In genomic region chr17:1764274-1764673, GRCh38 we compare ENCODE assay signal across 8 cellular contexts. TPM values are rescaled to one million over a fixed set of nuclear protein-coding genes. Genes with fewer than 3 reads are reported as not detected.
DNase-seq lines count a peak whose midpoint lies in the region; ATAC-seq and TF ChIP-seq lines count a peak whose summit lies in the region.

No MANE protein-coding gene starts in this region.

- no peak for TF ChIP-seq CTCF in CD8-positive, alpha-beta T cell (IDR thresholded peaks at IDR 0.05)
- TF ChIP-seq CTCF in RWPE2 (IDR thresholded peaks at IDR 0.05; ENCODE audit: poor library complexity, severe bottlenecking): no peak
- no peak for TF ChIP-seq CTCF in right atrium auricular region (IDR thresholded peaks at IDR 0.05)

- intact Hi-C loops in CD8-positive, alpha-beta T cell (cut with DNase I, micrococcal nuclease): loop anchor here (1.0 to 2.0 kb wide), 2 partner anchors 40 to 65 kb away; partner anchors contain the start of genes SMYD4 (in 1 of the 2) and WDR81 (in 1 of the 2)

- H3K9me3 Mint-ChIP-seq in CD8-positive, alpha-beta T cell: no peaks in the 10 kb centered on the region
- H3K9me3 Mint-ChIP-seq in activated naive CD4-positive, alpha-beta T cell treated with anti-CD3 and anti-CD28 coated beads, Interleukin-2, amount 50 U/mL, for 24 hours: no peaks in the 10 kb centered on the region

- H3K4me3 ChIP-seq in CD8-positive, alpha-beta T cell (ENCODE audit: low read depth, low read length): no peak overlapping the region
- H3K4me3 ChIP-seq in RWPE2 (ENCODE audit: severe bottlenecking): no peak overlapping the region
- H3K4me3 ChIP-seq in right atrium auricular region: peak overlapping the region; percentile 41 to 52

- CTCF ChIA-PET in CD8-positive, alpha-beta T cell (lab: Charles Lee): interaction anchor here (0.7 to 5.5 kb wide), 6 partner anchors 10 to 48 kb away, joined by 3 to 38 read pairs (median 4); no protein-coding TSS in a partner anchor

- DNase-seq in CD8-positive, alpha-beta T cell: peak; percentile 33 to 89 (median 65)
- no peak for DNase-seq in RWPE2 (ENCODE audit: low spot score)
- DNase-seq in right atrium auricular region (ENCODE audit: low spot score): peak; percentile 91
- peak; percentile 47 for DNase-seq in stimulated activated CD4-positive, alpha-beta T cell treated with anti-CD3 and anti-CD28 coated beads, Interleukin-15, amount 100 ng/mL, for 24 hours
- no peak for DNase-seq in DMS153 treated with DMSO at 0.1 percent for 48 hours (lab: John Stamatoyannopoulos, UW; ENCODE audit: unreplicated experiment)

- no peaks in the 10 kb centered on the region for H3K9me3 ChIP-seq in CD8-positive, alpha-beta T cell (ENCODE audit: low read length)
- H3K9me3 ChIP-seq in RWPE2 (ENCODE audit: severe bottlenecking) (no peaks in the 10 kb centered on the region), right atrium auricular region (no peaks in the 10 kb centered on the region)

- no peaks in the 10 kb centered on the region for H3K27me3 ChIP-seq in CD8-positive, alpha-beta T cell (ENCODE audit: insufficient read depth, low read length)
- H3K27me3 ChIP-seq in RWPE2 (ENCODE audit: insufficient read depth, poor library complexity, severe bottlenecking): no peaks in the 10 kb centered on the region
- H3K27me3 ChIP-seq in right atrium auricular region: no peaks in the 10 kb centered on the region

- peak overlapping the region; percentile 96 for H3K27ac Mint-ChIP-seq in CD8-positive, alpha-beta T cell
- H3K27ac Mint-ChIP-seq in activated naive CD4-positive, alpha-beta T cell treated with anti-CD3 and anti-CD28 coated beads, Interleukin-2, amount 50 U/mL, for 24 hours: peak overlapping the region; percentile 71

- H3K4me1 Mint-ChIP-seq in CD8-positive, alpha-beta T cell (ENCODE audit: low read depth): peaks cover 48% of the 10 kb centered on the region
- peaks cover 43% of the 10 kb centered on the region for H3K4me1 Mint-ChIP-seq in activated naive CD4-positive, alpha-beta T cell treated with anti-CD3 and anti-CD28 coated beads, Interleukin-2, amount 50 U/mL, for 24 hours

- peak; percentile 94 for ATAC-seq in CD8-positive, alpha-beta T cell
- ATAC-seq in RWPE2 (ENCODE audit: low read depth): peak; percentile 49
- no peak for ATAC-seq in GM21515 (IDR thresholded peaks at IDR 0.05; ENCODE audit: unreplicated experiment)
- ATAC-seq in HG02610 (IDR thresholded peaks at IDR 0.05; ENCODE audit: unreplicated experiment): no peak

- no peaks in the 10 kb centered on the region for H3K36me3 ChIP-seq in CD8-positive, alpha-beta T cell (ENCODE audit: insufficient read depth, low read length)
- H3K36me3 ChIP-seq in RWPE2 (ENCODE audit: low read depth) (no peaks in the 10 kb centered on the region), right atrium auricular region (no peaks in the 10 kb centered on the region)

- peaks cover 44% of the 10 kb centered on the region for H3K4me1 ChIP-seq in CD8-positive, alpha-beta T cell (ENCODE audit: insufficient read depth, low read length)
- H3K4me1 ChIP-seq in RWPE2 (ENCODE audit: insufficient read depth, poor library complexity, severe bottlenecking) (peaks cover 17% of the 10 kb centered on the region), right atrium auricular region (peaks cover 0 to 34% of the 10 kb centered on the region in 2 donors)

- H3K27me3 Mint-ChIP-seq in CD8-positive, alpha-beta T cell (ENCODE audit: low read depth): no peaks in the 10 kb centered on the region
- no peaks in the 10 kb centered on the region for H3K27me3 Mint-ChIP-seq in activated naive CD4-positive, alpha-beta T cell treated with anti-CD3 and anti-CD28 coated beads, Interleukin-2, amount 50 U/mL, for 24 hours

- POLR2A ChIA-PET in CD8-positive, alpha-beta T cell (lab: Charles Lee): interaction anchor here (0.8 to 2.8 kb wide), 10 partner anchors 9 to 261 kb away, joined by 3 to 17 read pairs (median 7); partner anchors contain the start of genes RPA1, RTN4RL1, SMYD4 and WDR81

- no peaks in the 10 kb centered on the region for H3K36me3 Mint-ChIP-seq in CD8-positive, alpha-beta T cell
- no peaks in the 10 kb centered on the region for H3K36me3 Mint-ChIP-seq in activated naive CD4-positive, alpha-beta T cell treated with anti-CD3 and anti-CD28 coated beads, Interleukin-2, amount 50 U/mL, for 24 hours

- peak overlapping the region; percentile 67 for H3K4me3 Mint-ChIP-seq in CD8-positive, alpha-beta T cell
- peak overlapping the region; percentile 67 for H3K4me3 Mint-ChIP-seq in activated naive CD4-positive, alpha-beta T cell treated with anti-CD3 and anti-CD28 coated beads, Interleukin-2, amount 50 U/mL, for 24 hours

- peak overlapping the region; percentile 11 for H3K27ac ChIP-seq in CD8-positive, alpha-beta T cell (ENCODE audit: low read depth, low read length)
- peak overlapping the region; percentile 41 for H3K27ac ChIP-seq in RWPE2 (ENCODE audit: poor library complexity, severe bottlenecking)
- H3K27ac ChIP-seq in right atrium auricular region: peak overlapping the region; percentile 76 to 82

RNA-seq across cellular contexts. Expression of gene SERPINF1, which starts 2.4 kb away (rescaled TPM):
- 10 to 100 TPM; 19.7 to 20.2 TPM for total RNA-seq in CD8-positive, alpha-beta T cell
- total RNA-seq in right atrium auricular region: 100 to 1,000 TPM; 348 to 498 TPM

RNA-seq across cellular contexts. Expression of gene SERPINF2, which starts 21.6 kb away (rescaled TPM):
- under 1 TPM; 0.22 to 0.28 TPM for total RNA-seq in CD8-positive, alpha-beta T cell
- total RNA-seq in right atrium auricular region: 1 to 10 TPM; 1.0 to 1.5 TPM

RNA-seq across cellular contexts. Expression of gene WDR81, which starts 39.8 kb away (rescaled TPM):
- total RNA-seq in CD8-positive, alpha-beta T cell: 10 to 100 TPM; 18.9 to 20.4 TPM
- 10 to 100 TPM; 10.9 to 17.9 TPM for total RNA-seq in right atrium auricular region

RNA-seq across cellular contexts. Expression of gene TLCD2, which starts 54.1 kb away (rescaled TPM):
- under 1 TPM; 0.11 to 0.14 TPM for total RNA-seq in CD8-positive, alpha-beta T cell
- total RNA-seq in right atrium auricular region: 1 to 10 TPM; 1.1 to 3.7 TPM

Comparison
In these comparisons a context has a peak if more than half of its experiments do, and no peak if none do; other contexts are left out.
1. ATAC-seq: peak in CD8-positive, alpha-beta T cell (single experiment) and RWPE2 (single experiment); none in GM21515 (single experiment) and HG02610 (single experiment).
2. DNase-seq: peak in CD8-positive, alpha-beta T cell (7 of 7), right atrium auricular region (single experiment) and stimulated activated CD4-positive, alpha-beta T cell treated with anti-CD3 and anti-CD28 coated beads, Interleukin-15, amount 100 ng/mL, for 24 hours (single experiment); none in RWPE2 (single experiment) and DMS153 treated with DMSO at 0.1 percent for 48 hours (single experiment).
3. H3K27ac ChIP-seq: peak in every context shown above with its lines; median percentile 79 in right atrium auricular region; 41 in RWPE2; 11 in CD8-positive, alpha-beta T cell.
4. H3K4me3 ChIP-seq: peak in right atrium auricular region (2 of 2); none in CD8-positive, alpha-beta T cell (single experiment) and RWPE2 (single experiment).
5. RNA of gene SERPINF1, which starts 2.4 kb away (total RNA-seq): 348 to 498 TPM in right atrium auricular region; 19.7 to 20.2 TPM in CD8-positive, alpha-beta T cell; every median in the first group is over 10 times any median in the second.